In the genomic region with DNA sequence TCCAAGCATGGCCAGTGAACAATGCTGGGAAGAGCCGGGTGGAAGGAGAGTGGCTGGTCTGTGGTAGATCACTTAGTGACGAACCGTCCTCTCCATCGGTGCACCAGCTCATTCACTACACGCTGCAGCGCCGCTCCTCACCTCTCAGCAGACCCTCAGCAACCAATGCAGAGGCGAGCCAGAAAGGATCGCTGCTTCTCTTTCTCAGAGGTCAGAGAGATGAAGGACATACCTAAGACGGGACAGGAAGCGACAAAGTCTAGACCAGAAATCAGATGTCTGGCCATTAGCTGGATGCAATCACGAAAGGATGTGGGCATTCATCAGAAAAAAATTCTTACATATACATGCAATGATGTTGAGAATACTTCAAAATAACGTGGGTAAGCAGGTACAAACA, we compare ENCODE assay signal across 11 cellular contexts. TPM values are rescaled to one million over a fixed set of nuclear protein-coding genes. Genes with fewer than 3 reads are reported as not detected.
A peak's percentile ranks its signal among the peaks of the same experiment; 100 is the strongest.
DNase-seq lines count a peak whose midpoint lies in the region; ATAC-seq and TF ChIP-seq lines count a peak whose summit lies in the region.
"Had no signal": no experiment of that assay in that cellular context is flagged by ENCODE, and none has a peak within 500 bp of the region (broad histone marks: within the 10 kb centered on the region; RNA-seq: fewer than 3 reads in every experiment).

No MANE protein-coding gene starts in this region.

- H3K27me3 Mint-ChIP-seq in activated T-helper 1 cell treated with anti-CD3 and anti-CD28 coated beads, Interleukin-12 subunit alpha, Interleukin-12 subunit beta, Interleukin-2, Interleukin-4 antibody, amounts not matched to agents 30 ng/mL and 10 ng/mL and 1 ng/mL, durations not matched to agents 14 hours and 24 hours and 36 hours (ENCODE audit: insufficient read depth), result no peaks in the 10 kb centered on the region

- no peak for TF ChIP-seq CTCF in left lung (IDR thresholded peaks at IDR 0.05)

- peak overlapping the region; percentile 49 for H3K27ac Mint-ChIP-seq in activated T-helper 1 cell treated with anti-CD3 and anti-CD28 coated beads, Interleukin-12 subunit alpha, Interleukin-12 subunit beta, Interleukin-2, Interleukin-4 antibody, amounts not matched to agents 30 ng/mL and 10 ng/mL and 1 ng/mL, durations not matched to agents 14 hours and 24 hours and 36 hours
- H3K27ac Mint-ChIP-seq: GM23338 had no signal

- H3K36me3 Mint-ChIP-seq in activated T-helper 1 cell treated with anti-CD3 and anti-CD28 coated beads, Interleukin-12 subunit alpha, Interleukin-12 subunit beta, Interleukin-2, Interleukin-4 antibody, amounts not matched to agents 30 ng/mL and 10 ng/mL and 1 ng/mL, durations not matched to agents 14 hours and 24 hours and 36 hours (ENCODE audit: low read depth), result peaks cover 28% of the 10 kb centered on the region

- no peaks in the 10 kb centered on the region for H3K9me3 ChIP-seq in left lung

- peak; percentile 20 for DNase-seq in activated CD4-positive, CD25-positive, alpha-beta regulatory T cell treated with anti-CD3 and anti-CD28 coated beads, Interleukin-2, amount 50 U/mL, for 72 hours
- DNase-seq in activated CD4-positive, CD25-positive, alpha-beta regulatory T cell (lab: John Stamatoyannopoulos, UW), result no peak
- no peak for DNase-seq in activated T-helper 1 cell treated with anti-CD3 and anti-CD28 coated beads, Interleukin-12 subunit alpha, Interleukin-12 subunit beta, Interleukin-2, Interleukin-4 antibody, amounts not matched to agents 30 ng/mL and 10 ng/mL and 1 ng/mL, durations not matched to agents 14 hours and 24 hours and 36 hours (ENCODE audit: low spot score)
- DNase-seq in left lung (no peak), hippocampal formation (lab: John Stamatoyannopoulos, UW) (no peak)
- peak; percentile 20 for DNase-seq in stimulated activated CD8-positive, alpha-beta memory T cell treated with anti-CD3 and anti-CD28 coated beads, Interleukin-4, amount 100 ng/mL, for 48 hours
- DNase-seq: activated CD4-positive, alpha-beta T cell treated with anti-CD3 and anti-CD28 coated beads, Interleukin-2, amount 50 U/mL, for 1 hour; MM.1S had no signal

- no peak overlapping the region for H3K4me3 ChIP-seq in left lung
- H3K4me3 ChIP-seq: GM23338 had no signal

- peaks cover 25 to 94% of the 10 kb centered on the region in 2 donors for H3K4me1 ChIP-seq in left lung

- intact Hi-C loops in activated T-helper 1 cell treated with anti-CD3 and anti-CD28 coated beads, Interleukin-12 subunit alpha, Interleukin-12 subunit beta, Interleukin-2, Interleukin-4 antibody, amounts not matched to agents 30 ng/mL and 10 ng/mL and 1 ng/mL, durations not matched to agents 14 hours and 24 hours and 36 hours (cut with micrococcal nuclease), result no loop called here
- intact Hi-C loops in left lung (cut with DNase I), result loop anchor here in 1 of 2 donors (10.0 kb wide), 1 partner anchor 73 kb away; the partner anchor contains the start of gene IL4R

- no peaks in the 10 kb centered on the region for H3K27me3 ChIP-seq in left lung

- no peak for ATAC-seq in left lung
- ATAC-seq in HG02571 (IDR thresholded peaks at IDR 0.05; ENCODE audit: unreplicated experiment), result no peak
- ATAC-seq in GM21390 (IDR thresholded peaks at IDR 0.05; ENCODE audit: unreplicated experiment), result no peak
- ATAC-seq: GM23338 had no signal

- H3K27ac ChIP-seq in left lung, result peak overlapping the region; percentile 59 to 89

- no peaks in the 10 kb centered on the region for H3K36me3 ChIP-seq in left lung

- no peaks in the 10 kb centered on the region for H3K9me3 Mint-ChIP-seq in activated T-helper 1 cell treated with anti-CD3 and anti-CD28 coated beads, Interleukin-12 subunit alpha, Interleukin-12 subunit beta, Interleukin-2, Interleukin-4 antibody, amounts not matched to agents 30 ng/mL and 10 ng/mL and 1 ng/mL, durations not matched to agents 14 hours and 24 hours and 36 hours
- H3K9me3 Mint-ChIP-seq: GM23338 had no signal

- peaks cover 90% of the 10 kb centered on the region for H3K4me1 Mint-ChIP-seq in activated T-helper 1 cell treated with anti-CD3 and anti-CD28 coated beads, Interleukin-12 subunit alpha, Interleukin-12 subunit beta, Interleukin-2, Interleukin-4 antibody, amounts not matched to agents 30 ng/mL and 10 ng/mL and 1 ng/mL, durations not matched to agents 14 hours and 24 hours and 36 hours (ENCODE audit: low read depth)

- no peak overlapping the region for H3K4me3 Mint-ChIP-seq in activated T-helper 1 cell treated with anti-CD3 and anti-CD28 coated beads, Interleukin-12 subunit alpha, Interleukin-12 subunit beta, Interleukin-2, Interleukin-4 antibody, amounts not matched to agents 30 ng/mL and 10 ng/mL and 1 ng/mL, durations not matched to agents 14 hours and 24 hours and 36 hours
- H3K4me3 Mint-ChIP-seq: GM23338 had no signal

RNA-seq across cellular contexts. Expression of gene NSMCE1, which starts 26.9 kb away (rescaled TPM):
- total RNA-seq in activated T-helper 1 cell treated with anti-CD3 and anti-CD28 coated beads, Interleukin-12 subunit alpha, Interleukin-12 subunit beta, Interleukin-2, Interleukin-4 antibody, amounts not matched to agents 30 ng/mL and 10 ng/mL and 1 ng/mL, durations not matched to agents 14 hours and 24 hours and 36 hours, result 128 and 134 TPM in 2 replicates
- total RNA-seq in left lung, result 10 to 100 TPM; 48.6 to 52.7 TPM

RNA-seq across cellular contexts. Expression of gene KDM8, which starts 38.3 kb away (rescaled TPM):
- total RNA-seq in activated T-helper 1 cell treated with anti-CD3 and anti-CD28 coated beads, Interleukin-12 subunit alpha, Interleukin-12 subunit beta, Interleukin-2, Interleukin-4 antibody, amounts not matched to agents 30 ng/mL and 10 ng/mL and 1 ng/mL, durations not matched to agents 14 hours and 24 hours and 36 hours, result 12.5 and 14.5 TPM in 2 replicates
- 1 to 10 TPM; 5.2 to 7.6 TPM for total RNA-seq in left lung

Comparison
In these comparisons a context has a peak if more than half of its experiments do, and no peak if none do; other contexts are left out.
1. DNase-seq: peak in activated CD4-positive, CD25-positive, alpha-beta regulatory T cell treated with anti-CD3 and anti-CD28 coated beads, Interleukin-2, amount 50 U/mL, for 72 hours (single experiment) and stimulated activated CD8-positive, alpha-beta memory T cell treated with anti-CD3 and anti-CD28 coated beads, Interleukin-4, amount 100 ng/mL, for 48 hours (single experiment); none in activated CD4-positive, CD25-positive, alpha-beta regulatory T cell (0 of 4), activated T-helper 1 cell treated with anti-CD3 and anti-CD28 coated beads, Interleukin-12 subunit alpha, Interleukin-12 subunit beta, Interleukin-2, Interleukin-4 antibody, amounts not matched to agents 30 ng/mL and 10 ng/mL and 1 ng/mL, durations not matched to agents 14 hours and 24 hours and 36 hours (single experiment), left lung (0 of 2) and hippocampal formation (0 of 2).